ENCODE assay signal across 8 cellular contexts in genomic region chr7:148967032-148967372, GRCh38.
A peak's percentile ranks its signal among the peaks of the same experiment; 100 is the strongest.
DNase-seq lines count a peak whose midpoint lies in the region; ATAC-seq and TF ChIP-seq lines count a peak whose summit lies in the region.

No MANE protein-coding gene starts in this region.

- H3K9me3 ChIP-seq in right atrium auricular region: no peaks in the 10 kb centered on the region
- H3K9me3 ChIP-seq in T-helper 17 cell (ENCODE audit: control insufficient read depth, low read length, poor library complexity, severe bottlenecking): no peaks in the 10 kb centered on the region

- peaks cover 4% of the 10 kb centered on the region for H3K27me3 Mint-ChIP-seq in T-helper 17 cell
- no peaks in the 10 kb centered on the region for H3K27me3 Mint-ChIP-seq in memory B cell

- H3K4me3 Mint-ChIP-seq in T-helper 17 cell (peak overlapping the region; percentile 88), memory B cell (peak overlapping the region; percentile 88)

- H3K27ac ChIP-seq in right atrium auricular region (peak overlapping the region in 1 of 2 donors; percentile 52), brain microvascular endothelial cell (no peak overlapping the region)

- H3K27ac Mint-ChIP-seq in T-helper 17 cell: peak overlapping the region; percentile 90
- peak overlapping the region; percentile 32 for H3K27ac Mint-ChIP-seq in memory B cell

- TF ChIP-seq CTCF in right atrium auricular region (IDR thresholded peaks at IDR 0.05): peak in 1 of 2 donors; percentile 7
- TF ChIP-seq CTCF in brain microvascular endothelial cell (IDR thresholded peaks at IDR 0.05; ENCODE audit: low read depth, low read length, missing control alignments): no peak

- no peaks in the 10 kb centered on the region for H3K36me3 ChIP-seq in right atrium auricular region
- H3K36me3 ChIP-seq in brain microvascular endothelial cell (replicated peaks): no peaks in the 10 kb centered on the region

- ATAC-seq in T-helper 17 cell: peak; percentile 11
- no peak for ATAC-seq in memory B cell (ENCODE audit: low read depth)

- H3K27me3 ChIP-seq in right atrium auricular region: no peaks in the 10 kb centered on the region
- no peaks in the 10 kb centered on the region for H3K27me3 ChIP-seq in brain microvascular endothelial cell (replicated peaks)

- no peaks in the 10 kb centered on the region for H3K9me3 Mint-ChIP-seq in memory B cell

- in situ Hi-C loops in brain microvascular endothelial cell (cut with HindIII; ENCODE audit: low pct_ligation_motif_present, low sequenced_read_pairs): no loop called here

- no peaks in the 10 kb centered on the region for H3K36me3 Mint-ChIP-seq in T-helper 17 cell (ENCODE audit: low read depth)
- H3K36me3 Mint-ChIP-seq in memory B cell: no peaks in the 10 kb centered on the region

- no peak for DNase-seq in right atrium auricular region (ENCODE audit: low spot score)
- DNase-seq in cardiac septum (ENCODE audit: low spot score): no peak
- DNase-seq in T-helper 17 cell: no peak
- no peak for DNase-seq in memory B cell (ENCODE audit: low spot score in 2 of 2)
- DNase-seq in SHP77 (lab: John Stamatoyannopoulos, UW): no peak
- DNase-seq in brain microvascular endothelial cell: no peak
- no peak for DNase-seq in NCI-H774 (lab: John Stamatoyannopoulos, UW)
- DNase-seq in ecto neural progenitor cell (ENCODE audit: low spot score): no peak

- intact Hi-C loops in cardiac septum (cut with DNase I): loop anchor here (10.0 kb wide), 1 partner anchor 262 kb away; no protein-coding TSS in a partner anchor

- H3K4me3 ChIP-seq in right atrium auricular region (peak overlapping the region; percentile 30 to 49), brain microvascular endothelial cell (ENCODE audit: low read depth, low read length) (no peak overlapping the region)

- H3K4me1 ChIP-seq in right atrium auricular region: peaks cover 0 to 6% of the 10 kb centered on the region in 2 donors

- H3K4me1 Mint-ChIP-seq in T-helper 17 cell (peaks cover 20% of the 10 kb centered on the region), memory B cell (peaks cover 13% of the 10 kb centered on the region)
